ENCODE assay signal across 1 cellular context in the genomic region with DNA sequence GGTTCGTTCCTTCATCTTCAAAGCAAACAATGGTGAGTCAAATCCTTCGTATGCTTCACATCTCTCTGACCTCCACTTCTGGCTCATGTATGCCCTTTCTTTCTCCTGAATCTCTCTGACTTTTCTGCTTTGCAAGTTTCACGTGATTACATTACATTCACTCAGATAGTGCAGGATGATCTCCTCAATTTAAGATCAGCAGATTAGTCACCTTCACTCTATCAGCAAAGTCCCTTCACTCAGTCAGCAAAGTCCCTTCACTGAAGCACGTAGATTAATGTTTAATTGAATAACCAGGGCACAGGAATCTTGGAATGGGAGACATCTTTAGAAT.
TF ChIP-seq lines count a peak whose summit lies in the region.

No MANE protein-coding gene starts in this region.

TF ChIP-seq in GM23338, 12 proteins besides CTCF, POLR2A, EP300 and RAD21 (continued from another document):
- TF ChIP-seq, protein P1, sequence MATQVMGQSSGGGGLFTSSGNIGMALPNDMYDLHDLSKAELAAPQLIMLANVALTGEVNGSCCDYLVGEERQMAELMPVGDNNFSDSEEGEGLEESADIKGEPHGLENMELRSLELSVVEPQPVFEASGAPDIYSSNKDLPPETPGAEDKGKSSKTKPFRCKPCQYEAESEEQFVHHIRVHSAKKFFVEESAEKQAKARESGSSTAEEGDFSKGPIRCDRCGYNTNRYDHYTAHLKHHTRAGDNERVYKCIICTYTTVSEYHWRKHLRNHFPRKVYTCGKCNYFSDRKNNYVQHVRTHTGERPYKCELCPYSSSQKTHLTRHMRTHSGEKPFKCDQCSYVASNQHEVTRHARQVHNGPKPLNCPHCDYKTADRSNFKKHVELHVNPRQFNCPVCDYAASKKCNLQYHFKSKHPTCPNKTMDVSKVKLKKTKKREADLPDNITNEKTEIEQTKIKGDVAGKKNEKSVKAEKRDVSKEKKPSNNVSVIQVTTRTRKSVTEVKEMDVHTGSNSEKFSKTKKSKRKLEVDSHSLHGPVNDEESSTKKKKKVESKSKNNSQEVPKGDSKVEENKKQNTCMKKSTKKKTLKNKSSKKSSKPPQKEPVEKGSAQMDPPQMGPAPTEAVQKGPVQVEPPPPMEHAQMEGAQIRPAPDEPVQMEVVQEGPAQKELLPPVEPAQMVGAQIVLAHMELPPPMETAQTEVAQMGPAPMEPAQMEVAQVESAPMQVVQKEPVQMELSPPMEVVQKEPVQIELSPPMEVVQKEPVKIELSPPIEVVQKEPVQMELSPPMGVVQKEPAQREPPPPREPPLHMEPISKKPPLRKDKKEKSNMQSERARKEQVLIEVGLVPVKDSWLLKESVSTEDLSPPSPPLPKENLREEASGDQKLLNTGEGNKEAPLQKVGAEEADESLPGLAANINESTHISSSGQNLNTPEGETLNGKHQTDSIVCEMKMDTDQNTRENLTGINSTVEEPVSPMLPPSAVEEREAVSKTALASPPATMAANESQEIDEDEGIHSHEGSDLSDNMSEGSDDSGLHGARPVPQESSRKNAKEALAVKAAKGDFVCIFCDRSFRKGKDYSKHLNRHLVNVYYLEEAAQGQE (IDR thresholded peaks at IDR 0.05; ENCODE audit: unreplicated experiment): no peak
TF ChIP-seq in GM23338: peak in this region for 0.
